ENCODE assay signal across 8 cellular contexts in genomic region chr20:50690979-50691584, GRCh38. TPM values are rescaled to one million over a fixed set of nuclear protein-coding genes. Genes with fewer than 3 reads are reported as not detected.
DNase-seq lines count a peak whose midpoint lies in the region; ATAC-seq lines count a peak whose summit lies in the region.

Gene RIPOR3, minus strand, starts transcription at chr20:50691542. Its CDS starts 414 bp downstream, at chr20:50691128.

- ATAC-seq in aorta (ENCODE audit: low FRiP score) (peak; percentile 39), GM19397 (IDR thresholded peaks at IDR 0.05; ENCODE audit: unreplicated experiment) (no peak)

- DNase-seq in stimulated activated CD4-positive, alpha-beta T cell treated with anti-CD3 and anti-CD28 coated beads, Interleukin-15, amount 100 ng/mL, for 24 hours: peak; percentile 8
- DNase-seq in stimulated activated CD4-positive, alpha-beta T cell treated with anti-CD3 and anti-CD28 coated beads, Interleukin-12 subunit alpha, Interleukin-12 subunit beta, amount 100 ng/mL, for 4 hours: no peak
- DNase-seq in myocyte (ENCODE audit: low read depth): peak; percentile 12
- DNase-seq in aorta: peak in 1 of 2 donors; percentile 48
- DNase-seq in GOT3 (lab: John Stamatoyannopoulos, UW): no peak
- DNase-seq in NCI-H82 (lab: John Stamatoyannopoulos, UW): no peak

- no peaks in the 10 kb centered on the region for H3K9me3 ChIP-seq in esophagus (ENCODE audit: control insufficient read depth in 2 of 2, insufficient read depth in 1 of 2, low read depth in 1 of 2, low read length in 1 of 2)
- H3K9me3 ChIP-seq in aorta (ENCODE audit: control insufficient read depth, low read length): no peaks in the 10 kb centered on the region

- H3K4me3 ChIP-seq in esophagus (ENCODE audit: low read depth in 1 of 2, low read length in 2 of 2) (peak within 1 kb of the TSS; percentile 15 to 30), aorta (ENCODE audit: low read length in 2 of 2) (no peak within 1 kb of the TSS)

- H3K4me1 ChIP-seq in esophagus (ENCODE audit: control insufficient read depth in 2 of 2, insufficient read depth in 2 of 2, low read length in 1 of 2) (peaks cover 3 to 4% of the 10 kb centered on the region in 2 donors), aorta (ENCODE audit: control insufficient read depth in 1 of 2, insufficient read depth in 2 of 2, low read length in 2 of 2) (no peaks in the 10 kb centered on the region)

- intact Hi-C loops in aorta (cut with DNase I): no loop called here

- WGBS in esophagus, 2 donors: 19 to 24% methylated on average over 32 of the region's 32 CpGs
- WGBS in aorta, 2 donors: 15% methylated on average over 32 of the region's 32 CpGs

- H3K27me3 ChIP-seq in esophagus (ENCODE audit: control insufficient read depth in 1 of 2, insufficient read depth in 2 of 2, low read length in 2 of 2): no peaks in the 10 kb centered on the region
- H3K27me3 ChIP-seq in aorta (ENCODE audit: control insufficient read depth in 1 of 2, insufficient read depth in 2 of 2, low read length in 1 of 2): no peaks in the 10 kb centered on the region

- H3K36me3 ChIP-seq in esophagus (ENCODE audit: control insufficient read depth in 2 of 2, insufficient read depth in 2 of 2, low read length in 1 of 2) (no peaks in the 10 kb centered on the region), aorta (ENCODE audit: control insufficient read depth in 1 of 2, insufficient read depth in 2 of 2, low read length in 1 of 2) (no peaks in the 10 kb centered on the region)

- H3K27ac ChIP-seq in esophagus (ENCODE audit: low read depth in 2 of 2, low read length in 1 of 2): peak within 1 kb of the TSS; percentile 4 to 34
- no peak within 1 kb of the TSS for H3K27ac ChIP-seq in aorta (ENCODE audit: low read depth in 1 of 2, low read length in 2 of 2)

RNA-seq across cellular contexts. Expression of gene RIPOR3, which starts in this region (rescaled TPM):
- polyA plus RNA-seq in esophagus (1 to 10 TPM; 2.6 to 5.2 TPM), aorta (1 to 10 TPM in 1 of 2 donors, under 1 TPM in 1; 0.23 to 1.1 TPM)
- total RNA-seq in myocyte (0.16 and 0.47 TPM in 2 replicates), aorta (1 to 10 TPM; 3.4 to 8.0 TPM)
- polyA plus RNA-seq in myocyte (2012): 0.43 TPM

Comparison
In these comparisons a context has a peak if more than half of its experiments do, and no peak if none do; other contexts are left out.
1. Peak in DNase-seq in myocyte; RNA of the gene not detected or under 1 TPM.
2. H3K27ac ChIP-seq: peak in esophagus (2 of 2); none in aorta (0 of 2).
3. H3K4me3 ChIP-seq: peak in esophagus (2 of 2); none in aorta (0 of 2).